In the genomic region with DNA sequence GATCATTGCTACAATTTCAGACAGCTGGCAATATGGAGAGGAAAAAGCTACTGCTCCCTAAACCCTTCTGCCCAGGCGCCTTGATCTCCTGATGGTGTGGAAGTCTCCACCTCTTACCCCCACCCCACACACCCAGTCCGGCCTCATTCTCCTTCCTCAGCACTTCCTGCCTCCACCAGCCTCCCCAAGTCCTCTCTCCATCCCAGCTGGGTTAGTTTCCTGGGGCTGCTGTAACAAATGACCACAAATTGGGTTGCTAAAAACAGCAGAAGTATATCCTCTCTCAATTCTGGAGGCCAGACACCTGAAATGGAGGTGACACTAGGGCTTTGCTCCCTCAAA, we compare ENCODE assay signal across 8 cellular contexts. TPM values are rescaled to one million over a fixed set of nuclear protein-coding genes. Genes with fewer than 3 reads are reported as not detected.
DNase-seq lines count a peak whose midpoint lies in the region; ATAC-seq and TF ChIP-seq lines count a peak whose summit lies in the region.

No MANE protein-coding gene starts in this region.

- H3K4me3 ChIP-seq in SJCRH30 (peak overlapping the region; percentile 85), esophagus (ENCODE audit: low read depth in 1 of 2, low read length in 2 of 2) (peak overlapping the region; percentile 55 to 67), sigmoid colon (peak overlapping the region; percentile 48 to 80 (median 58))

- no peak for TF ChIP-seq CTCF in sigmoid colon (IDR thresholded peaks at IDR 0.05)

- 4 to 45% methylated on average over 2 of the region's 2 CpGs for WGBS in esophagus, 2 donors
- 0 to 2% methylated on average over 2 of the region's 2 CpGs for WGBS in sigmoid colon, 2 donors

- intact Hi-C loops in sigmoid colon (cut with DNase I): loop anchor here (5.0 kb wide), 1 partner anchor 43 kb away; no protein-coding TSS in a partner anchor

- no peak for ATAC-seq in HG02884 (IDR thresholded peaks at IDR 0.05; ENCODE audit: unreplicated experiment)
- ATAC-seq in GM18517 (IDR thresholded peaks at IDR 0.05; ENCODE audit: unreplicated experiment): no peak

- TF ChIP-seq EP300 in sigmoid colon (IDR thresholded peaks at IDR 0.05): no peak

- H3K27ac ChIP-seq in SJCRH30: no peak overlapping the region
- H3K27ac ChIP-seq in esophagus (ENCODE audit: low read depth in 2 of 2, low read length in 1 of 2): no peak overlapping the region
- peak overlapping the region in 2 of 4 donors; percentile 75 to 78 for H3K27ac ChIP-seq in sigmoid colon

- peak; percentile 43 for DNase-seq in DMS 273 (lab: John Stamatoyannopoulos, UW; ENCODE audit: unreplicated experiment)
- no peak for DNase-seq in DMS 273 treated with DMSO at 0.1 percent for 48 hours (lab: John Stamatoyannopoulos, UW)
- DNase-seq in SJCRH30: peak in 1 of 2 experiments; percentile 13
- no peak for DNase-seq in sigmoid colon
- DNase-seq in T-helper 9 cell: no peak

- H3K36me3 ChIP-seq in SJCRH30: 0 out of 2 replicates have a peak, but pooled peaks cover 2% of the 10 kb centered on the region
- no peaks in the 10 kb centered on the region for H3K36me3 ChIP-seq in esophagus (ENCODE audit: control insufficient read depth in 2 of 2, insufficient read depth in 2 of 2, low read length in 1 of 2)
- H3K36me3 ChIP-seq in sigmoid colon: no peaks in the 10 kb centered on the region

- H3K4me1 ChIP-seq in SJCRH30 (no peaks in the 10 kb centered on the region), esophagus (ENCODE audit: control insufficient read depth in 2 of 2, insufficient read depth in 2 of 2, low read length in 1 of 2) (peaks cover 0 to 9% of the 10 kb centered on the region in 2 donors), sigmoid colon (peaks cover 0 to 22% (median 14%) of the 10 kb centered on the region in 4 donors)

- H3K9me3 ChIP-seq in SJCRH30 (replicated peaks) (no peaks in the 10 kb centered on the region), esophagus (ENCODE audit: control insufficient read depth in 2 of 2, insufficient read depth in 1 of 2, low read depth in 1 of 2, low read length in 1 of 2) (no peaks in the 10 kb centered on the region), sigmoid colon (no peaks in the 10 kb centered on the region)

- no peak for TF ChIP-seq POLR2A in sigmoid colon (IDR thresholded peaks at IDR 0.05)

- H3K27me3 ChIP-seq in SJCRH30 (no peaks in the 10 kb centered on the region), esophagus (ENCODE audit: control insufficient read depth in 1 of 2, insufficient read depth in 2 of 2, low read length in 2 of 2) (peaks cover 0 to 3% of the 10 kb centered on the region in 2 donors), sigmoid colon (no peaks in the 10 kb centered on the region)

RNA-seq across cellular contexts. Expression of gene CCNQ, which starts 1.1 kb away (rescaled TPM):
- total RNA-seq in SJCRH30 (2014; rRNA removed; shearing (Covaris generic)): 27.0 and 32.5 TPM in 2 replicates
- polyA plus RNA-seq in esophagus (10 to 100 TPM; 20.1 to 24.7 TPM), sigmoid colon (10 to 100 TPM; 36.7 to 40.8 (median 37.9) TPM)
- total RNA-seq in sigmoid colon: 10 to 100 TPM; 31.8 to 49.0 (median 39.9) TPM

RNA-seq across cellular contexts. Expression of gene DUSP9, which starts 47.0 kb away (rescaled TPM):
- total RNA-seq in SJCRH30 (2014; rRNA removed; shearing (Covaris generic)): 0.14 TPM in 1 of 2 replicates, not detected in the other
- polyA plus RNA-seq in esophagus (under 1 TPM; 0.18 to 0.46 TPM), sigmoid colon (under 1 TPM in 1 of 3 donors, not detected in 2; 0.06 TPM)
- not detected for total RNA-seq in sigmoid colon
